Comparison of ENCODE assay signal across 21 cellular contexts in the genomic region with DNA sequence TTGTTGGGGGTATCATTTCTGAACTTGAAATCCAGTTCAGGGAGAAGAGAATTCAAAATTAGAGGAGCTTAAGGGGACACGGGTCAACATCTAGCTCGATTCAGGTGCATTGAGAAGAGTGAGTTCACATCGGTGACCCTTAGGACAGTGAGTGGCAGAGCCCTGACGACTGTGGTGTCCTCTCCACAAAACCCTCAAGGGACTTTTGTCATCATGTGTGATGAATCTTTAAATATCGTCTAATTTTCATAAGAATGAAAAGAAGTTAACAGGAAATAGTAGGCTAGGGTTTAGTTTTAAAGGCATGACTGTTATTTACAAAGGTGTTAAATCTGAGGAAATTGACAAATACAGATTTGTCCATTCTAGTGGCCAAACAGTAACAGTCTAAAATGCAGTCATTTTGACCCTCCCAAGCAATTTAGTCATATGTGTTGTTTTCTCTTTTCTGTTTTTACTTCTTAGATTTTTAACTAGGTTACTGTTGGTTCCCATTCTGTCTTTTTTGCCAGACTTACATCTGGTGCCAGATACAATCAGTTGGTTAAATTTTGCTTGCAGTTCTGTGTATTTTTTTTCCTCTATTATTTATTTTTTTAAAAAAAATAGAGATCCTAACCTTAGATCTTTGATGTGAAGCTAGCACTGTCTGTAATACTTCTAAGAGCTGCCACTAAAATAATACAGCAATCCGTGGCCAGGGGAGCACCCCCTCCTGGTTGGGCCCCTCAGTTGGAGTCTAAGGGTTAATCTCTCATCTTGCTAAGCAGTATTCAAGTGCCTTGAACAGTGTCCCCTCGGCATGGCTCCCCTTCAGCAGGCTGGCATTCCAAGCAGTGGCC. TPM values are rescaled to one million over a fixed set of nuclear protein-coding genes. Genes with fewer than 3 reads are reported as not detected.
A peak's percentile ranks its signal among the peaks of the same experiment; 100 is the strongest.
DNase-seq lines count a peak whose midpoint lies in the region; ATAC-seq and TF ChIP-seq lines count a peak whose summit lies in the region.
"Had no signal": no experiment of that assay in that cellular context is flagged by ENCODE, and none has a peak within 500 bp of the region (broad histone marks: within the 10 kb centered on the region; RNA-seq: fewer than 3 reads in every experiment).

No MANE protein-coding gene starts in this region.

- TF ChIP-seq CTCF in HCT116 (IDR thresholded peaks at IDR 0.05 in 2 of 3, conservative IDR thresholded peaks at IDR 0.05 in 1 of 3; ENCODE audit: borderline replicate concordance in 1 of 3, insufficient read depth in 1 of 3, low read depth in 2 of 3, low read length in 2 of 3) (no peak), SU-DHL-6 (IDR thresholded peaks at IDR 0.05; ENCODE audit: insufficient read depth, low read length, poor library complexity, severe bottlenecking) (no peak), natural killer cell (IDR thresholded peaks at IDR 0.05) (no peak)

- TF ChIP-seq POLR2A in HCT116 (IDR thresholded peaks at IDR 0.05; ENCODE audit: borderline replicate concordance, extremely low read depth, insufficient read depth, insufficient read length) = no peak

- peak overlapping the region; percentile 21 to 44 for H3K27ac Mint-ChIP-seq in natural killer cell
- H3K27ac Mint-ChIP-seq: CD8-positive, alpha-beta T cell had no signal

- CTCF ChIA-PET in HCT116 (lab: Charles Lee) = no interaction called here

- RAD21 ChIA-PET in HCT116 (lab: Charles Lee; ENCODE audit: low non-redundant PET in 1 of 2, low total read pairs in 2 of 2, uncharacterized antibody in 2 of 2, unreplicated experiment in 2 of 2) = no interaction called here

- H3K27ac ChIP-seq in BLaER1 treated with 17β-estradiol and CSF1 and Interleukin-3, amounts not matched to agents 10 nM and 100 nM = peak overlapping the region in 7 of 11 experiments; percentile 2 to 61 (median 24); a peak in 10 of 22 replicates
- no peak overlapping the region for H3K27ac ChIP-seq in HCT116 (ENCODE audit: low read depth, low read length)
- H3K27ac ChIP-seq in SU-DHL-6 (ENCODE audit: low read depth, low read length) = peak overlapping the region; percentile 12; the same call in 1 of the 2 replicates
- H3K27ac ChIP-seq: GM23248, HL-60, PC-9, RWPE1 had no signal

- H3K9me2 ChIP-seq in HCT116 (ENCODE audit: insufficient read depth) = no peaks in the 10 kb centered on the region
- H3K9me2 ChIP-seq in SU-DHL-6 (replicated peaks; ENCODE audit: insufficient read depth, low read length) = no peaks in the 10 kb centered on the region

- H2AFZ ChIP-seq in HCT116 (ENCODE audit: low read depth, low read length, poor library complexity, severe bottlenecking) (no peak overlapping the region), SU-DHL-6 (ENCODE audit: low read depth, low read length, severe bottlenecking) (no peak overlapping the region)
- H2AFZ ChIP-seq: GM23248, PC-9 had no signal

- H3K9me3 ChIP-seq in BLaER1 treated with 17β-estradiol and CSF1 and Interleukin-3, amounts not matched to agents 10 nM and 100 nM (replicated peaks in 1 of 11) = no peaks in the 10 kb centered on the region; a peak in 1 of 22 replicates
- no peaks in the 10 kb centered on the region for H3K9me3 ChIP-seq in HCT116 (ENCODE audit: control insufficient read depth in 1 of 2, insufficient read depth in 1 of 2, low read depth in 1 of 2, low read length in 2 of 2)
- H3K9me3 ChIP-seq in SU-DHL-6 (ENCODE audit: insufficient read depth, low read length) = no peaks in the 10 kb centered on the region

- no peak for TF ChIP-seq RAD21 in HCT116 (IDR thresholded peaks at IDR 0.05; ENCODE audit: low read depth)

- H3K9me3 Mint-ChIP-seq in natural killer cell = no peaks in the 10 kb centered on the region
- H3K9me3 Mint-ChIP-seq: CD8-positive, alpha-beta T cell; IgD-negative memory B cell had no signal

- peaks cover 8% of the 10 kb centered on the region for H3K36me3 Mint-ChIP-seq in natural killer cell
- H3K36me3 Mint-ChIP-seq: IgD-negative memory B cell had no signal

- peak overlapping the region in 10 of 11 experiments; percentile 1 to 85 (median 78); a peak in 17 of 22 replicates for H3K4me2 ChIP-seq in BLaER1 treated with 17β-estradiol and CSF1 and Interleukin-3, amounts not matched to agents 10 nM and 100 nM
- H3K4me2 ChIP-seq in HCT116 (ENCODE audit: low read length) (no peak overlapping the region), SU-DHL-6 (ENCODE audit: low read depth, low read length, poor library complexity, severe bottlenecking) (no peak overlapping the region)
- H3K4me2 ChIP-seq: PC-9 had no signal

- no peaks in the 10 kb centered on the region for H3K79me2 ChIP-seq in HCT116 (ENCODE audit: insufficient read depth, low read length)
- H3K79me2 ChIP-seq in SU-DHL-6 (ENCODE audit: insufficient read depth, low read length) = no peaks in the 10 kb centered on the region

- H3K36me3 ChIP-seq in BLaER1 treated with 17β-estradiol and CSF1 and Interleukin-3, amounts not matched to agents 10 nM and 100 nM = peaks cover 52 to 83% (median 68%) of the 10 kb centered on the region in 11 experiments
- peaks cover 0 to 3% of the 10 kb centered on the region in 2 experiments; a peak in 1 of 4 replicates for H3K36me3 ChIP-seq in HCT116 (ENCODE audit: control insufficient read depth in 1 of 2, insufficient read depth in 2 of 2, low read length in 2 of 2)
- peaks cover 21% of the 10 kb centered on the region for H3K36me3 ChIP-seq in SU-DHL-6 (ENCODE audit: low read length)

- no peaks in the 10 kb centered on the region for H3K27me3 ChIP-seq in BLaER1 treated with 17β-estradiol and CSF1 and Interleukin-3, amounts not matched to agents 10 nM and 100 nM
- H3K27me3 ChIP-seq in HCT116 (ENCODE audit: insufficient read depth, low read length) = no peaks in the 10 kb centered on the region
- no peaks in the 10 kb centered on the region for H3K27me3 ChIP-seq in SU-DHL-6 (ENCODE audit: low read length)

- no peak for ATAC-seq in HCT116
- ATAC-seq in natural killer cell = no peak
- no peak for ATAC-seq in GM21825 (IDR thresholded peaks at IDR 0.05; ENCODE audit: unreplicated experiment)
- ATAC-seq in GM21576 (IDR thresholded peaks at IDR 0.05; ENCODE audit: unreplicated experiment) = no peak
- ATAC-seq: CD8-positive, alpha-beta T cell had no signal

- intact Hi-C loops in HCT116 (cut with micrococcal nuclease) = no loop called here
- intact Hi-C loops in natural killer cell (cut with micrococcal nuclease) = no loop called here

- peaks cover 14 to 16% of the 10 kb centered on the region in 2 donors for H3K4me1 Mint-ChIP-seq in natural killer cell

- POLR2A ChIA-PET in HCT116 (lab: Charles Lee) = no interaction called here

- peaks cover 4 to 58% (median 31%) of the 10 kb centered on the region in 11 experiments; a peak in 14 of 22 replicates for H4K20me1 ChIP-seq in BLaER1 treated with 17β-estradiol and CSF1 and Interleukin-3, amounts not matched to agents 10 nM and 100 nM
- no peaks in the 10 kb centered on the region; the same call in 1 of the 2 replicates for H4K20me1 ChIP-seq in HCT116 (ENCODE audit: insufficient read depth)
- H4K20me1 ChIP-seq in SU-DHL-6 (ENCODE audit: low read depth, low read length) = no peaks in the 10 kb centered on the region

- peaks cover 0 to 38% (median 31%) of the 10 kb centered on the region in 10 experiments; a peak in 17 of 20 replicates for H3K4me1 ChIP-seq in BLaER1 treated with 17β-estradiol and CSF1 and Interleukin-3, amounts not matched to agents 10 nM and 100 nM
- H3K4me1 ChIP-seq in HCT116 (ENCODE audit: control insufficient read depth in 1 of 2, insufficient read depth in 2 of 2, low read length in 2 of 2) = no peaks in the 10 kb centered on the region

- DNase-seq in HCT116 (ENCODE audit: low read depth, low spot score) (no peak), natural killer cell (no peak), NCI-H128 (lab: John Stamatoyannopoulos, UW; ENCODE audit: unreplicated experiment) (no peak)
- no peak for DNase-seq in activated CD4-positive, CD25-positive, alpha-beta regulatory T cell treated with anti-CD3 and anti-CD28 coated beads, Interleukin-2, amount 50 U/mL, for 72 hours
- DNase-seq: CD8-positive, alpha-beta T cell; DMS79; GM23248; NCI-H1105; NCI-H187; NCI-H226; NCI-H524; NCI-H82; PC-9; SIG-M5 had no signal

- peaks cover 27% of the 10 kb centered on the region for H3F3A ChIP-seq in SU-DHL-6 (ENCODE audit: insufficient read depth)

- peak overlapping the region in 4 of 11 experiments; percentile 2 to 61 (median 41); a peak in 6 of 22 replicates for H3K9ac ChIP-seq in BLaER1 treated with 17β-estradiol and CSF1 and Interleukin-3, amounts not matched to agents 10 nM and 100 nM
- H3K9ac ChIP-seq in HCT116 (ENCODE audit: low read length) (no peak overlapping the region), SU-DHL-6 (ENCODE audit: low read length) (no peak overlapping the region)
- H3K9ac ChIP-seq: GM23248 had no signal

- no peak overlapping the region for H3K4me3 Mint-ChIP-seq in natural killer cell
- H3K4me3 Mint-ChIP-seq: CD8-positive, alpha-beta T cell had no signal

- 0 out of 20 replicates have a peak overlapping the region, but pooled peaks of 1 of the 10 experiments have one; percentile 4 for H3K4me3 ChIP-seq in BLaER1 treated with 17β-estradiol and CSF1 and Interleukin-3, amounts not matched to agents 10 nM and 100 nM
- H3K4me3 ChIP-seq in HCT116 (replicated peaks in 1 of 2; ENCODE audit: low read depth in 1 of 2, low read length in 2 of 2) = no peak overlapping the region
- H3K4me3 ChIP-seq in SU-DHL-6 (ENCODE audit: insufficient read depth, low read length, poor library complexity, severe bottlenecking) = no peak overlapping the region
- H3K4me3 ChIP-seq: GM23248, PC-9 had no signal

- H3K27me3 Mint-ChIP-seq in natural killer cell (ENCODE audit: low read depth in 2 of 2) = no peaks in the 10 kb centered on the region
- H3K27me3 Mint-ChIP-seq: IgD-negative memory B cell had no signal

- BruUV-seq in HCT116 (replicated peaks; lab: Mats Ljungman, UMichigan) = TSS peak; percentile 31

TF ChIP-seq in HCT116, 20 proteins besides CTCF, POLR2A, EP300 and RAD21 (continues in another document):
- no peak for TF ChIP-seq ZFX (IDR thresholded peaks at IDR 0.05)
- TF ChIP-seq CEBPB (IDR thresholded peaks at IDR 0.05; ENCODE audit: low read depth) = no peak
- no peak for TF ChIP-seq SP1 (IDR thresholded peaks at IDR 0.05; ENCODE audit: low read depth)
- TF ChIP-seq EGR1 (IDR thresholded peaks at IDR 0.05; ENCODE audit: low read depth) = no peak
- no peak for TF ChIP-seq YY1 (IDR thresholded peaks at IDR 0.05; ENCODE audit: extremely low read depth, insufficient replicate concordance, low read depth, low read length)
- no peak for TF ChIP-seq ZNF274 (IDR thresholded peaks at IDR 0.05; ENCODE audit: low read depth, low read length)
- TF ChIP-seq SIN3A (IDR thresholded peaks at IDR 0.05; ENCODE audit: low read depth) = no peak
- no peak for TF ChIP-seq TCF7L2 (IDR thresholded peaks at IDR 0.05; ENCODE audit: borderline replicate concordance, extremely low read depth, insufficient read depth, insufficient read length)
- no peak for TF ChIP-seq EZH2phosphoT487 (IDR thresholded peaks at IDR 0.05; ENCODE audit: borderline replicate concordance)
- no peak for TF ChIP-seq POLR2AphosphoS5 (IDR thresholded peaks at IDR 0.05; ENCODE audit: low read depth, low read length)
- no peak for TF ChIP-seq CBX3 (IDR thresholded peaks at IDR 0.05; ENCODE audit: low read depth)

RNA-seq across cellular contexts. Expression of gene SH2B2, which starts 34.9 kb away (rescaled TPM):
- total RNA-seq in HCT116 (2021; ENCODE audit: unreplicated experiment) (11.8 TPM), natural killer cell (1 to 10 TPM; 1.6 to 2.9 (median 2.0) TPM)
- 7.6 and 9.1 TPM in 2 replicates for polyA plus RNA-seq in HCT116 (2012)

Comparison
In these comparisons a context has a peak if more than half of its experiments do, and no peak if none do; other contexts are left out.
1. H3K4me2 ChIP-seq: peak in BLaER1 treated with 17β-estradiol and CSF1 and Interleukin-3, amounts not matched to agents 10 nM and 100 nM (10 of 11); none in HCT116 (single experiment) and SU-DHL-6 (single experiment).